ENCODE assay signal across 20 cellular contexts in genomic region chr3:71688121-71688520, GRCh38. TPM values are rescaled to one million over a fixed set of nuclear protein-coding genes. Genes with fewer than 3 reads are reported as not detected.
DNase-seq lines count a peak whose midpoint lies in the region; ATAC-seq, FAIRE-seq and TF ChIP-seq lines count a peak whose summit lies in the region.
"Had no signal": no experiment of that assay in that cellular context is flagged by ENCODE, and none has a peak within 500 bp of the region (broad histone marks: within the 10 kb centered on the region; RNA-seq: fewer than 3 reads in every experiment).

No MANE protein-coding gene starts in this region.

- 100% methylated on average over 1 of the region's 1 CpG for WGBS in mammary epithelial cell (ENCODE audit: low coverage, missing lambda C conversion rate)
- WGBS in esophagus squamous epithelium, 2 donors, result 93 to 100% methylated on average over 1 of the region's 1 CpG

- in situ Hi-C loops in mammary epithelial cell (cut with MboI; ENCODE audit: low sequenced_read_pairs in 2 of 2), result no loop called here

- H3K4me3 ChIP-seq in mammary epithelial cell (replicated peaks in 1 of 3; ENCODE audit: insufficient read depth in 1 of 3, low read depth in 2 of 3, low read length in 3 of 3), result no peak overlapping the region
- H3K4me3 ChIP-seq in keratinocyte (ENCODE audit: control insufficient read depth in 2 of 3, extremely low read depth in 1 of 3, insufficient read depth in 2 of 3, low read depth in 1 of 3, low read length in 3 of 3), result no peak overlapping the region
- H3K4me3 ChIP-seq in esophagus squamous epithelium, result no peak overlapping the region
- H3K4me3 ChIP-seq: BLaER1 treated with 17β-estradiol and CSF1 and Interleukin-3, amounts not matched to agents 10 nM and 100 nM; heart right ventricle; stomach; uterus had no signal

- POLR2A ChIA-PET in MCF 10A (lab: Yijun Ruan, JAX), result no interaction called here

- peak overlapping the region; percentile 13 for H3K4me2 ChIP-seq in mammary epithelial cell (ENCODE audit: insufficient read depth, low read depth, low read length)
- peak overlapping the region; percentile 57 for H3K4me2 ChIP-seq in keratinocyte (ENCODE audit: control insufficient read depth, extremely low read depth, insufficient read depth, low read depth, low read length)
- H3K4me2 ChIP-seq: BLaER1 treated with 17β-estradiol and CSF1 and Interleukin-3, amounts not matched to agents 10 nM and 100 nM had no signal

- H3K36me3 ChIP-seq in mammary epithelial cell (ENCODE audit: insufficient read depth, low read length), result no peaks in the 10 kb centered on the region
- no peaks in the 10 kb centered on the region for H3K36me3 ChIP-seq in keratinocyte (ENCODE audit: control insufficient read depth in 2 of 2, extremely low read depth in 1 of 2, insufficient read depth in 2 of 2, low read length in 2 of 2)
- peaks cover 0 to 22% (median 0%) of the 10 kb centered on the region in 3 donors for H3K36me3 ChIP-seq in esophagus squamous epithelium
- H3K36me3 ChIP-seq: BLaER1 treated with 17β-estradiol and CSF1 and Interleukin-3, amounts not matched to agents 10 nM and 100 nM; Peyer's patch; uterus had no signal

- peaks cover 2% of the 10 kb centered on the region for H3K9me1 ChIP-seq in keratinocyte (ENCODE audit: control insufficient read depth, extremely low read depth, insufficient read depth, low read length)

- no TSS peak for BruUV-seq in mammary epithelial cell (replicated peaks; lab: Mats Ljungman, UMichigan)
- no TSS peak for BruUV-seq in MCF 10A (replicated peaks; lab: Mats Ljungman, UMichigan)

- H3K27me3 ChIP-seq in mammary epithelial cell (ENCODE audit: insufficient read depth, low read length) (no peaks in the 10 kb centered on the region), keratinocyte (ENCODE audit: control insufficient read depth, extremely low read depth, insufficient read depth, low read length) (no peaks in the 10 kb centered on the region), esophagus squamous epithelium (no peaks in the 10 kb centered on the region)
- H3K27me3 ChIP-seq: BLaER1 treated with 17β-estradiol and CSF1 and Interleukin-3, amounts not matched to agents 10 nM and 100 nM; heart right ventricle; Peyer's patch; stomach; uterus had no signal

- CTCF ChIA-PET in mammary epithelial cell (lab: Charles Lee; ENCODE audit: low non-redundant PET) (no interaction called here), MCF 10A (lab: Yijun Ruan, JAX) (interaction anchor here (0.6 to 1.3 kb wide), 5 partner anchors 13 to 1624 kb away, joined by 3 to 4 read pairs (median 3); no protein-coding TSS in a partner anchor)

- H3K4me1 ChIP-seq in mammary epithelial cell (ENCODE audit: insufficient read depth, low read length), result peaks cover 58% of the 10 kb centered on the region
- H3K4me1 ChIP-seq in keratinocyte (ENCODE audit: control insufficient read depth, extremely low read depth, insufficient read depth, low read length), result peaks cover 46% of the 10 kb centered on the region
- peaks cover 16 to 50% (median 33%) of the 10 kb centered on the region in 3 donors for H3K4me1 ChIP-seq in esophagus squamous epithelium

- H3K9me3 ChIP-seq in mammary epithelial cell (replicated peaks; ENCODE audit: insufficient read depth, low read length), result no peaks in the 10 kb centered on the region
- no peaks in the 10 kb centered on the region for H3K9me3 ChIP-seq in keratinocyte (ENCODE audit: control insufficient read depth, low read depth, low read length)
- no peaks in the 10 kb centered on the region for H3K9me3 ChIP-seq in esophagus squamous epithelium
- H3K9me3 ChIP-seq: BLaER1 treated with 17β-estradiol and CSF1 and Interleukin-3, amounts not matched to agents 10 nM and 100 nM; heart right ventricle; Peyer's patch; stomach; uterus had no signal

- no peak for TF ChIP-seq CTCF in mammary epithelial cell (conservative IDR thresholded peaks at IDR 0.05 in 1 of 2, IDR thresholded peaks at IDR 0.05 in 1 of 2; ENCODE audit: extremely low read depth in 1 of 2, insufficient read depth in 1 of 2, low read depth in 1 of 2, low read length in 2 of 2)
- no peak for TF ChIP-seq CTCF in MCF 10A (IDR thresholded peaks at IDR 0.05; ENCODE audit: unreplicated experiment)
- no peak for TF ChIP-seq CTCF in VCaP (conservative IDR thresholded peaks at IDR 0.05)
- TF ChIP-seq CTCF in keratinocyte (optimal IDR thresholded peaks at IDR 0.05 in 1 of 3, IDR thresholded peaks at IDR 0.05 in 1 of 3, conservative IDR thresholded peaks at IDR 0.05 in 1 of 3; ENCODE audit: extremely low read depth in 1 of 3, insufficient read depth in 2 of 3, low read length in 3 of 3), result no peak
- no peak for TF ChIP-seq CTCF in esophagus squamous epithelium (IDR thresholded peaks at IDR 0.05)

- H3K79me2 ChIP-seq in mammary epithelial cell (ENCODE audit: insufficient read depth, low read length), result no peaks in the 10 kb centered on the region
- H3K79me2 ChIP-seq in keratinocyte (ENCODE audit: control insufficient read depth, insufficient read depth, low read length), result no peaks in the 10 kb centered on the region

- no peaks in the 10 kb centered on the region for H3K36me3 Mint-ChIP-seq in MCF 10A (ENCODE audit: insufficient read depth, unreplicated experiment)

- H3K9me3 Mint-ChIP-seq in MCF 10A (ENCODE audit: unreplicated experiment), result no peaks in the 10 kb centered on the region

- H3K4me3 Mint-ChIP-seq in MCF 10A (ENCODE audit: unreplicated experiment), result no peak overlapping the region
- H3K4me3 Mint-ChIP-seq: nephron progenitor cell had no signal

- no peaks in the 10 kb centered on the region for H4K20me1 ChIP-seq in mammary epithelial cell (ENCODE audit: insufficient read depth, low read length)
- H4K20me1 ChIP-seq in keratinocyte (ENCODE audit: control insufficient read depth, extremely low read depth, insufficient read depth, low read length), result no peaks in the 10 kb centered on the region
- H4K20me1 ChIP-seq: BLaER1 treated with 17β-estradiol and CSF1 and Interleukin-3, amounts not matched to agents 10 nM and 100 nM had no signal

- no peak overlapping the region for H2AFZ ChIP-seq in mammary epithelial cell (ENCODE audit: low read depth, low read length)
- H2AFZ ChIP-seq in keratinocyte (ENCODE audit: control insufficient read depth, low read length), result no peak overlapping the region

- H3K27ac Mint-ChIP-seq in MCF 10A (ENCODE audit: low read depth, unreplicated experiment), result no peak overlapping the region
- H3K27ac Mint-ChIP-seq: nephron progenitor cell had no signal

- no peaks in the 10 kb centered on the region for H3K27me3 Mint-ChIP-seq in MCF 10A (ENCODE audit: insufficient read depth, unreplicated experiment)

- H3K9ac ChIP-seq in mammary epithelial cell (ENCODE audit: insufficient read depth, low read length), result no peak overlapping the region
- no peak overlapping the region for H3K9ac ChIP-seq in keratinocyte (ENCODE audit: control insufficient read depth, extremely low read depth, insufficient read depth, low read length)
- H3K9ac ChIP-seq: BLaER1 treated with 17β-estradiol and CSF1 and Interleukin-3, amounts not matched to agents 10 nM and 100 nM had no signal

- dilution Hi-C loops in mammary epithelial cell (cut with HindIII; ENCODE audit: low sequenced_read_pairs) (no loop called here), keratinocyte (cut with MboI; ENCODE audit: extremely low pct_ligation_motif_present, low sequenced_read_pairs) (no loop called here)

- peak; percentile 74 for FAIRE-seq in keratinocyte (lab: Jason Lieb, UNC)

- H3K27ac ChIP-seq in mammary epithelial cell (ENCODE audit: insufficient read depth, low read depth, low read length) (peak overlapping the region; percentile 25), VCaP (peak overlapping the region; percentile 89), keratinocyte (ENCODE audit: control insufficient read depth, insufficient read depth, low read length) (no peak overlapping the region), esophagus squamous epithelium (no peak overlapping the region)
- H3K27ac ChIP-seq: BLaER1 treated with 17β-estradiol and CSF1 and Interleukin-3, amounts not matched to agents 10 nM and 100 nM; heart right ventricle; stomach; uterus had no signal

- DNase-seq in mammary epithelial cell (peak; percentile 41), MCF 10A (ENCODE audit: unreplicated experiment) (no peak), keratinocyte (ENCODE audit: low read depth, low spot score) (no peak), NCI-H524 treated with DMSO at 0.1 percent for 48 hours (lab: John Stamatoyannopoulos, UW) (no peak), esophagus squamous epithelium (lab: John Stamatoyannopoulos, UW) (no peak)
- no peak for DNase-seq in central memory CD4-positive, alpha-beta T cell
- DNase-seq: activated CD4-positive, CD25-positive, alpha-beta regulatory T cell treated with anti-CD3 and anti-CD28 coated beads, Interleukin-2, amount 50 U/mL, for 72 hours; activated CD8-positive, alpha-beta memory T cell treated with anti-CD3 and anti-CD28 coated beads, Interleukin-2, amount 50 U/mL, for 4 hours; GDM1; H7; heart right ventricle; islet precursor cell; NCI-H1694 treated with DMSO at 0.1 percent for 48 hours; nephron progenitor cell; stomach; uterus had no signal

- intact Hi-C loops in mammary epithelial cell (cut with micrococcal nuclease), result loop anchor here (10.0 kb wide), 3 partner anchors 173 to 633 kb away; no protein-coding TSS in a partner anchor
- intact Hi-C loops in MCF 10A (cut with micrococcal nuclease), result loop anchor here (10.0 kb wide), 1 partner anchor 183 kb away; no protein-coding TSS in a partner anchor
- intact Hi-C loops in esophagus squamous epithelium (cut with DNase I), result no loop called here

- TF ChIP-seq POLR2A in esophagus squamous epithelium (IDR thresholded peaks at IDR 0.05), result no peak

- ATAC-seq in GM21447 (IDR thresholded peaks at IDR 0.05; ENCODE audit: unreplicated experiment), result no peak
- ATAC-seq: heart right ventricle had no signal

- H3K4me1 Mint-ChIP-seq in MCF 10A (ENCODE audit: insufficient read depth, unreplicated experiment), result peaks cover 29% of the 10 kb centered on the region

RNA-seq across cellular contexts. Expression of gene EIF4E3, which starts 37.1 kb away (rescaled TPM):
- total RNA-seq in mammary epithelial cell (1 to 10 TPM; 3.7 to 6.3 TPM), MCF 10A (2022) (4.3 and 7.6 TPM in 2 replicates), esophagus squamous epithelium (10 to 100 TPM in 2 of 4 donors, 1 to 10 TPM in 2; 7.4 to 16.2 (median 10.2) TPM)
- polyA plus RNA-seq in mammary epithelial cell (1.8 TPM), keratinocyte (0.79 to 3.7 TPM (median 2.2 TPM) in 3 replicates)
- polyA minus RNA-seq in mammary epithelial cell (2.1 TPM), keratinocyte (0.62 to 3.0 TPM (median 1.6 TPM) in 3 replicates)
- polyA plus RNA-seq in keratinocyte (2011; ENCODE audit: low read depth), result 1.9 TPM
- 2.4 and 4.0 TPM in 2 replicates for polyA plus RNA-seq in keratinocyte (2011; cell fraction: cytosol; rRNA removed)
- 0.92 and 1.3 TPM in 2 replicates for polyA plus RNA-seq in keratinocyte (2011; cell fraction: nucleus; rRNA removed)
- 1.5 and 2.0 TPM in 2 replicates for polyA plus RNA-seq in keratinocyte (2012; ENCODE audit: low replicate concordance)
- polyA minus RNA-seq in keratinocyte (2011; cell fraction: cytosol; rRNA and poly(A)+ RNA removed), result 2.7 TPM
- polyA minus RNA-seq in keratinocyte (2011; cell fraction: nucleus; rRNA and poly(A)+ RNA removed), result 0.63 and 1.0 TPM in 2 replicates

Comparison
In these comparisons a context has a peak if more than half of its experiments do, and no peak if none do; other contexts are left out.
1. H3K27ac ChIP-seq: peak in mammary epithelial cell (single experiment) and VCaP (single experiment); none in keratinocyte (single experiment) and esophagus squamous epithelium (0 of 4).